23 cellular contexts compared by ENCODE assay signal in the genomic region with DNA sequence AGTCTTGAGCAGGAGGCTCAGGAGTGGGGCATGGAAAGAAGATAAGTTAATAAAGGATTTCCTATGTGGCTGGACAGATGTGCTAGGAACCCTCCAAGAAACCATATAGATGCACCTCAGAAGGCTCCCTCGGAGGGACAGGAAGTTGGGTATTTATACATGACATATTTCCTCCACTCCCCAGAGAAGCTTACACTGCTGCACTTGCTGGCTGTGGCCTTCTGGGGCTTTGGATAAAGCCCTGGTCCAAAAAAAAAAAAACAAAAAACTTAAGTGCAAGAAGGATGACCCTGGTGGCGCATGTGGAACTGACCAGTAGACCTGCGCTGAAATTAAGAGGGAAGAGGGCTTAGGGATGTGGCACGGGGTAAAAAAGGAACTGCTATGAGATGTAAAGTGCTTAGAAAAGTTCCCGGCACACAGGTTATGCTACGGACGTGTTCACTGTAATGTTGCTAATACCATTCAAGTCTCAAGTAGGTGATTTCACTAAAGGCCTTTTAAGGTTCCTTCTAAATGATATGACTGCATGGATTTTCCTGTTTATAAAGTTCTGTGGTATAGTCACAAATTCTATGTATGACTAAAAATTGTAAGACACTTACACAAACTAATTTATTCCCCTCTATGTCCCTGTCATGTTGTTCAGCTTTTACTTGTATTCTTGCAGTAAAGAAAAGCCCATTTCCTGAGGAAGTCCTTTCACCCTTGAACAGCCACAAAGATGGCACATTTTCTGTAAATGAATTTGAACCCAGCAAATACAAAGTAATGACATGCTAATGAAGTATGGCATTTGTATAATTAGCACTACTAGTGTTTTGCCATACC.
A peak's percentile ranks its signal among the peaks of the same experiment; 100 is the strongest.
DNase-seq lines count a peak whose midpoint lies in the region; ATAC-seq, FAIRE-seq and TF ChIP-seq lines count a peak whose summit lies in the region.
"Had no signal": no experiment of that assay in that cellular context is flagged by ENCODE, and none has a peak within 500 bp of the region (broad histone marks: within the 10 kb centered on the region; RNA-seq: fewer than 3 reads in every experiment).

No MANE protein-coding gene starts in this region.

- H3K27ac ChIP-seq in CD4-positive, alpha-beta memory T cell (ENCODE audit: low read depth, low read length) = no peak overlapping the region
- H3K27ac ChIP-seq in endothelial cell of umbilical vein (ENCODE audit: insufficient read depth, low read depth, low read length) (no peak overlapping the region), uterus (no peak overlapping the region)
- H3K27ac ChIP-seq: 22Rv1, body of pancreas, colonic mucosa, SJCRH30, thyroid gland had no signal

- no peak overlapping the region for H2AFZ ChIP-seq in endothelial cell of umbilical vein (ENCODE audit: low read depth, low read length)

- H3K9me3 ChIP-seq in CD4-positive, alpha-beta memory T cell (ENCODE audit: control insufficient read depth in 1 of 2, low read length in 2 of 2) = no peaks in the 10 kb centered on the region
- H3K9me3 ChIP-seq in T-helper 17 cell (ENCODE audit: control insufficient read depth, low read length, poor library complexity, severe bottlenecking) = no peaks in the 10 kb centered on the region
- no peaks in the 10 kb centered on the region for H3K9me3 ChIP-seq in endothelial cell of umbilical vein (replicated peaks; ENCODE audit: control insufficient read depth, insufficient read depth, low read length)
- no peaks in the 10 kb centered on the region for H3K9me3 ChIP-seq in uterus
- H3K9me3 ChIP-seq: body of pancreas, colonic mucosa, SJCRH30, thyroid gland had no signal

- H3K36me3 Mint-ChIP-seq in CD4-positive, alpha-beta memory T cell = no peaks in the 10 kb centered on the region
- H3K36me3 Mint-ChIP-seq in T-helper 17 cell (ENCODE audit: low read depth) = no peaks in the 10 kb centered on the region

- H3K9ac ChIP-seq in endothelial cell of umbilical vein (replicated peaks; ENCODE audit: extremely low read depth, insufficient read depth, low read length) = no peak overlapping the region

- no peaks in the 10 kb centered on the region for H3K27me3 Mint-ChIP-seq in CD4-positive, alpha-beta memory T cell
- peaks cover 4% of the 10 kb centered on the region for H3K27me3 Mint-ChIP-seq in T-helper 17 cell

- ATAC-seq in activated CD4-positive, CD25-positive, alpha-beta regulatory T cell treated with anti-CD3 and anti-CD28 coated beads, Interleukin-2, amount 50 U/mL, for 24 hours = peak; percentile 55
- ATAC-seq in T-helper 17 cell (no peak), left lobe of liver (no peak)
- ATAC-seq: body of pancreas had no signal

- dilution Hi-C loops in endothelial cell of umbilical vein (cut with MboI; ENCODE audit: extremely low pct_ligation_motif_present, low sequenced_read_pairs) = no loop called here

- H3K36me3 ChIP-seq in CD4-positive, alpha-beta memory T cell (ENCODE audit: insufficient read depth, low read length) = no peaks in the 10 kb centered on the region
- H3K36me3 ChIP-seq in endothelial cell of umbilical vein (ENCODE audit: control insufficient read depth in 2 of 2, extremely low read depth in 1 of 2, insufficient read depth in 2 of 2, low read length in 2 of 2) = no peaks in the 10 kb centered on the region
- H3K36me3 ChIP-seq in uterus = no peaks in the 10 kb centered on the region
- H3K36me3 ChIP-seq: colonic mucosa, thyroid gland had no signal

- H3K4me2 ChIP-seq in endothelial cell of umbilical vein (ENCODE audit: insufficient read depth, low read length) = no peak overlapping the region
- H3K4me2 ChIP-seq: smooth muscle cell had no signal

- no peaks in the 10 kb centered on the region for H3K9me3 Mint-ChIP-seq in CD4-positive, alpha-beta memory T cell
- H3K9me3 Mint-ChIP-seq: neural crest cell had no signal

- FAIRE-seq in endothelial cell of umbilical vein (lab: Jason Lieb, UNC) = peak; percentile 73
- FAIRE-seq: GM12892 had no signal

- no peaks in the 10 kb centered on the region for H3K9me1 ChIP-seq in endothelial cell of umbilical vein (replicated peaks; ENCODE audit: control insufficient read depth, extremely low read depth, insufficient read depth, low read length)

- POLR2A ChIA-PET in CD4-positive, alpha-beta memory T cell (lab: Charles Lee; ENCODE audit: partially characterized antibody) = no interaction called here
- POLR2A ChIA-PET in endothelial cell of umbilical vein (lab: Charles Lee) = no interaction called here

- H3K4me3 ChIP-seq in CD4-positive, alpha-beta memory T cell (ENCODE audit: low read length in 2 of 2) = no peak overlapping the region
- H3K4me3 ChIP-seq in endothelial cell of umbilical vein (replicated peaks in 1 of 3; ENCODE audit: insufficient read depth in 1 of 3, low read depth in 1 of 3, low read length in 3 of 3) = no peak overlapping the region
- no peak overlapping the region for H3K4me3 ChIP-seq in uterus
- H3K4me3 ChIP-seq: body of pancreas, colonic mucosa, SJCRH30, smooth muscle cell, thyroid gland had no signal

- H3K79me2 ChIP-seq in endothelial cell of umbilical vein (ENCODE audit: control insufficient read depth, insufficient read depth, low read length) = no peaks in the 10 kb centered on the region

- no peak for DNase-seq in activated CD4-positive, CD25-positive, alpha-beta regulatory T cell (lab: John Stamatoyannopoulos, UW)
- DNase-seq in CD4-positive, alpha-beta memory T cell = no peak
- no peak for DNase-seq in T-helper 17 cell
- DNase-seq in endothelial cell of umbilical vein (ENCODE audit: low read depth, low spot score) = no peak
- DNase-seq in left lobe of liver (ENCODE audit: low spot score) = no peak
- no peak for DNase-seq in uterus
- DNase-seq in HPDE6-E6E7 (ENCODE audit: extremely low spot score) = no peak
- DNase-seq: activated CD4-positive, alpha-beta T cell treated with anti-CD3 and anti-CD28 coated beads, Interleukin-2, amount 50 U/mL, for 48 hours; activated effector memory CD4-positive, alpha-beta T cell treated with Interleukin-2 at 50 U/mL for 16 hours; body of pancreas; colonic mucosa; DMS 273 treated with DMSO at 0.1 percent for 48 hours; kidney glomerular epithelial cell; NCI-H1417 treated with DMSO at 0.1 percent for 48 hours; NCI-H69; SJCRH30; T1000; thyroid gland had no signal

- TF ChIP-seq CTCF in endothelial cell of umbilical vein (IDR thresholded peaks at IDR 0.05; ENCODE audit: extremely low read depth in 1 of 2, insufficient read depth in 1 of 2, low read depth in 1 of 2, low read length in 2 of 2) (no peak), uterus (IDR thresholded peaks at IDR 0.05) (no peak)

- CTCF ChIA-PET in CD4-positive, alpha-beta memory T cell (lab: Charles Lee; ENCODE audit: partially characterized antibody) = no interaction called here
- CTCF ChIA-PET in endothelial cell of umbilical vein (lab: Charles Lee) = interaction anchor here (0.7 kb wide), 1 partner anchor 84 kb away, joined by 4 read pairs; no protein-coding TSS in a partner anchor

- TF ChIP-seq POLR2A in endothelial cell of umbilical vein (IDR thresholded peaks at IDR 0.05; ENCODE audit: low read depth, low read length) (no peak), uterus (IDR thresholded peaks at IDR 0.05) (no peak)

- H3K27ac Mint-ChIP-seq in CD4-positive, alpha-beta memory T cell = peak overlapping the region in 5 of 7 donors; percentile 44 to 84 (median 80)
- H3K27ac Mint-ChIP-seq in T-helper 17 cell = peak overlapping the region; percentile 11

- no TSS peak for BruUV-seq in endothelial cell of umbilical vein (replicated peaks; lab: Mats Ljungman, UMichigan)

- H4K20me1 ChIP-seq in endothelial cell of umbilical vein (replicated peaks; ENCODE audit: control insufficient read depth, extremely low read depth, insufficient read depth, low read length) = no peaks in the 10 kb centered on the region

- H3K4me3 Mint-ChIP-seq in CD4-positive, alpha-beta memory T cell = peak overlapping the region in 6 of 8 donors; percentile 23 to 82 (median 62)
- no peak overlapping the region for H3K4me3 Mint-ChIP-seq in T-helper 17 cell
- H3K4me3 Mint-ChIP-seq: neural crest cell had no signal

- no peaks in the 10 kb centered on the region for H3K27me3 ChIP-seq in CD4-positive, alpha-beta memory T cell (ENCODE audit: insufficient read depth, low read length)
- no peaks in the 10 kb centered on the region for H3K27me3 ChIP-seq in endothelial cell of umbilical vein (ENCODE audit: control insufficient read depth in 2 of 2, insufficient read depth in 2 of 2, low read length in 2 of 2)
- H3K27me3 ChIP-seq in uterus = no peaks in the 10 kb centered on the region
- H3K27me3 ChIP-seq: body of pancreas, colonic mucosa, SJCRH30, thyroid gland had no signal

- H3K4me1 ChIP-seq in CD4-positive, alpha-beta memory T cell (ENCODE audit: insufficient read depth, low read length) = peaks cover 5% of the 10 kb centered on the region
- H3K4me1 ChIP-seq in endothelial cell of umbilical vein (ENCODE audit: control insufficient read depth, extremely low read depth, insufficient read depth, low read length) = no peaks in the 10 kb centered on the region
- no peaks in the 10 kb centered on the region for H3K4me1 ChIP-seq in uterus
- H3K4me1 ChIP-seq: body of pancreas, colonic mucosa, SJCRH30 had no signal

- intact Hi-C loops in CD4-positive, alpha-beta memory T cell (cut with micrococcal nuclease) = no loop called here
- intact Hi-C loops in endothelial cell of umbilical vein (cut with micrococcal nuclease) (no loop called here), uterus (cut with DNase I; ENCODE audit: low total_unique reads) (no loop called here)

- H3K4me1 Mint-ChIP-seq in CD4-positive, alpha-beta memory T cell = peaks cover 1 to 14% (median 9%) of the 10 kb centered on the region in 4 donors
- H3K4me1 Mint-ChIP-seq in T-helper 17 cell = peaks cover 6% of the 10 kb centered on the region

TF ChIP-seq in endothelial cell of umbilical vein, 7 proteins besides CTCF, POLR2A, EP300 and RAD21:
- TF ChIP-seq, protein P1, sequence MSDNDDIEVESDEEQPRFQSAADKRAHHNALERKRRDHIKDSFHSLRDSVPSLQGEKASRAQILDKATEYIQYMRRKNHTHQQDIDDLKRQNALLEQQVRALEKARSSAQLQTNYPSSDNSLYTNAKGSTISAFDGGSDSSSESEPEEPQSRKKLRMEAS (IDR thresholded peaks at IDR 0.05; ENCODE audit: insufficient read depth, insufficient read length) = no peak
- no peak for TF ChIP-seq FOS (IDR thresholded peaks at IDR 0.05; ENCODE audit: borderline replicate concordance, insufficient read depth, low read length)
- no peak for TF ChIP-seq MYC (IDR thresholded peaks at IDR 0.05; ENCODE audit: low read depth, low read length)
- TF ChIP-seq EZH2 (IDR thresholded peaks at IDR 0.05; ENCODE audit: borderline replicate concordance, low read depth, low read length, severe bottlenecking) = no peak
- no peak for TF ChIP-seq JUN (IDR thresholded peaks at IDR 0.05; ENCODE audit: borderline replicate concordance, insufficient read depth, insufficient read length, low read depth)
- no peak for TF ChIP-seq GATA2 (IDR thresholded peaks at IDR 0.05; ENCODE audit: insufficient read depth, insufficient read length, low read depth, low read length)
- TF ChIP-seq POLR2AphosphoS5 (IDR thresholded peaks at IDR 0.05; ENCODE audit: insufficient read depth, low read depth, low read length) = no peak

Comparison
In these comparisons a context has a peak if more than half of its experiments do, and no peak if none do; other contexts are left out.
1. ATAC-seq: peak in activated CD4-positive, CD25-positive, alpha-beta regulatory T cell treated with anti-CD3 and anti-CD28 coated beads, Interleukin-2, amount 50 U/mL, for 24 hours (2 of 2); none in T-helper 17 cell (single experiment) and left lobe of liver (single experiment).